Comparison of ENCODE assay signal across 1 cellular context in genomic region chr7:150901160-150902035, GRCh38.
TF ChIP-seq lines count a peak whose summit lies in the region.

No MANE protein-coding gene starts in this region.

TF ChIP-seq in IMR-90, 13 proteins besides CTCF, POLR2A, EP300 and RAD21 (continued from another document):
- TF ChIP-seq ELK1 (IDR thresholded peaks at IDR 0.05; ENCODE audit: borderline replicate concordance, low read depth, low read length) (no peak), NFE2L2 (IDR thresholded peaks at IDR 0.05; ENCODE audit: low read depth, low read length) (no peak)
TF ChIP-seq in IMR-90: peak in this region for 0.
